1 cellular context compared by ENCODE assay signal in the genomic region with DNA sequence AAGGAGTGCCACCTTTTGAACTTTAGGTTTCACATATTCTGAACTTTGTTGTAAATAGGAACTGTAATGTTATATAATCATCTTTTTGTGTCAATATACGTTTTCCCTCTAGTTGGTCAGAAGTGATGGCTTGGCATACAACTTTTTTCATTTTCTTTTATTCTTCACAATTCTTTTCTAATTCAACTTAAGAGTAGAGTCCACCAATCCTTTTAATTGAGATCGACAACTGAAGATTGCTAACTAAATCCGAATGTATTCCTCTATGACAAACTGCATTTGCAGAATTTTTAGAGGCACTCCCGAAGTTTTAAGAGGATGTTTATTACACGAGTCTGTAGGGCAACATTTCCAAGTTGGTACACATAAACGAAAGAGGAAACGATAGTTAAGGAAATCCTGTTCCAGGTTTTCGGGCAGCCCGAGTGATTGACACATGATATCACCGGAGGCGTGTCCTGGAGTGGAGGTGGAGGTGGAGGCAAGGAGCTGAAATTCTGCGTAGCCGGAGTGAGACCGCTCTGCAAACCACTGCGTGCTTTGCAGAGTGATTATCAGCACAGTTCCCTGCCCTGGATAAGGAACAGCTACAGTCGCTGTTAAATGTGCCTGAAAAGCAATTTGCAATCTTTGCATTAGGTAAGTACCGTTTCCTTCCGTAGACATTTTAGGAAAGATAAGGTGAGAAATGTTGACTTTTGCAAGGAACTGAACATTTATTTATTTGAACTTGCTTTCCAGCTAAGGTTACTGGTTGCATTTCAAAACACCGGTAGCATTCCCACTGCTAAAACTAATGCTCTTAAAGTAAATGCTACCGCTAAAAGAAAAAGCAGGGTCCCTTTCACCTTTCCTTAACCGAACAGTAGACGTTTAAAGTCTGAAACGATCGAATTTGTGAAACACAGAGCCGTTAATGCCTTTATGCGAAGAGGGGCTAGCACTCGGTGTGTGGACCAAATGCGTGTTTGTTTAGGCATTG.
A peak's percentile ranks its signal among the peaks of the same experiment; 100 is the strongest.
TF ChIP-seq lines count a peak whose summit lies in the region.

A gene with protein sequence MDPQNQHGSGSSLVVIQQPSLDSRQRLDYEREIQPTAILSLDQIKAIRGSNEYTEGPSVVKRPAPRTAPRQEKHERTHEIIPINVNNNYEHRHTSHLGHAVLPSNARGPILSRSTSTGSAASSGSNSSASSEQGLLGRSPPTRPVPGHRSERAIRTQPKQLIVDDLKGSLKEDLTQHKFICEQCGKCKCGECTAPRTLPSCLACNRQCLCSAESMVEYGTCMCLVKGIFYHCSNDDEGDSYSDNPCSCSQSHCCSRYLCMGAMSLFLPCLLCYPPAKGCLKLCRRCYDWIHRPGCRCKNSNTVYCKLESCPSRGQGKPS (plus strand): TSS at position 502 of the 982 bp plus-strand sequence. CDS start 4,797 bp downstream, outside the sequence.

TF ChIP-seq in HepG2, 621 proteins besides CTCF, POLR2A, EP300 and RAD21 (continued from another document and continues in another):
- TF ChIP-seq, protein P1, sequence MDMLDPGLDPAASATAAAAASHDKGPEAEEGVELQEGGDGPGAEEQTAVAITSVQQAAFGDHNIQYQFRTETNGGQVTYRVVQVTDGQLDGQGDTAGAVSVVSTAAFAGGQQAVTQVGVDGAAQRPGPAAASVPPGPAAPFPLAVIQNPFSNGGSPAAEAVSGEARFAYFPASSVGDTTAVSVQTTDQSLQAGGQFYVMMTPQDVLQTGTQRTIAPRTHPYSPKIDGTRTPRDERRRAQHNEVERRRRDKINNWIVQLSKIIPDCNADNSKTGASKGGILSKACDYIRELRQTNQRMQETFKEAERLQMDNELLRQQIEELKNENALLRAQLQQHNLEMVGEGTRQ (IDR thresholded peaks at IDR 0.05; ENCODE audit: low read depth, low read length): no peak
- TF ChIP-seq, protein P1 (CRISPR knock-in tag; IDR thresholded peaks at IDR 0.05; ENCODE audit: borderline replicate concordance): no peak; the same call in 1 of the 2 replicates
- no peak for TF ChIP-seq JARID2 (CRISPR knock-in tag; IDR thresholded peaks at IDR 0.05; ENCODE audit: insufficient replicate concordance)
- 0 out of 2 replicates have a peak, but pooled peaks have one; percentile 63 for TF ChIP-seq SALL2 (CRISPR knock-in tag; IDR thresholded peaks at IDR 0.05)
- TF ChIP-seq ZNF670 (CRISPR knock-in tag; IDR thresholded peaks at IDR 0.05; ENCODE audit: borderline replicate concordance): no peak
- TF ChIP-seq TEAD2 (CRISPR knock-in tag; IDR thresholded peaks at IDR 0.05): no peak
- TF ChIP-seq SP2 (CRISPR knock-in tag; IDR thresholded peaks at IDR 0.05): no peak
- no peak for TF ChIP-seq ZNF383 (CRISPR knock-in tag; IDR thresholded peaks at IDR 0.05; ENCODE audit: borderline replicate concordance)
- no peak for TF ChIP-seq CHCHD3 (CRISPR knock-in tag; IDR thresholded peaks at IDR 0.05)
- no peak for TF ChIP-seq ELF4 (CRISPR knock-in tag; IDR thresholded peaks at IDR 0.05; ENCODE audit: borderline replicate concordance)
- TF ChIP-seq AGO1 (IDR thresholded peaks at IDR 0.05; ENCODE audit: low read depth, low read length, poor library complexity, severe bottlenecking): no peak
- TF ChIP-seq ZNF543 (CRISPR knock-in tag; IDR thresholded peaks at IDR 0.05): no peak
- 0 out of 2 replicates have a peak, but pooled peaks have one; percentile 28 for TF ChIP-seq ZNF562 (CRISPR knock-in tag; IDR thresholded peaks at IDR 0.05; ENCODE audit: borderline replicate concordance)
- no peak for TF ChIP-seq ZNF253 (CRISPR knock-in tag; IDR thresholded peaks at IDR 0.05; ENCODE audit: borderline replicate concordance)
- TF ChIP-seq AHR (CRISPR knock-in tag; IDR thresholded peaks at IDR 0.05): no peak
- no peak for TF ChIP-seq ATM (IDR thresholded peaks at IDR 0.05; ENCODE audit: borderline replicate concordance)
- TF ChIP-seq, protein P2, sequence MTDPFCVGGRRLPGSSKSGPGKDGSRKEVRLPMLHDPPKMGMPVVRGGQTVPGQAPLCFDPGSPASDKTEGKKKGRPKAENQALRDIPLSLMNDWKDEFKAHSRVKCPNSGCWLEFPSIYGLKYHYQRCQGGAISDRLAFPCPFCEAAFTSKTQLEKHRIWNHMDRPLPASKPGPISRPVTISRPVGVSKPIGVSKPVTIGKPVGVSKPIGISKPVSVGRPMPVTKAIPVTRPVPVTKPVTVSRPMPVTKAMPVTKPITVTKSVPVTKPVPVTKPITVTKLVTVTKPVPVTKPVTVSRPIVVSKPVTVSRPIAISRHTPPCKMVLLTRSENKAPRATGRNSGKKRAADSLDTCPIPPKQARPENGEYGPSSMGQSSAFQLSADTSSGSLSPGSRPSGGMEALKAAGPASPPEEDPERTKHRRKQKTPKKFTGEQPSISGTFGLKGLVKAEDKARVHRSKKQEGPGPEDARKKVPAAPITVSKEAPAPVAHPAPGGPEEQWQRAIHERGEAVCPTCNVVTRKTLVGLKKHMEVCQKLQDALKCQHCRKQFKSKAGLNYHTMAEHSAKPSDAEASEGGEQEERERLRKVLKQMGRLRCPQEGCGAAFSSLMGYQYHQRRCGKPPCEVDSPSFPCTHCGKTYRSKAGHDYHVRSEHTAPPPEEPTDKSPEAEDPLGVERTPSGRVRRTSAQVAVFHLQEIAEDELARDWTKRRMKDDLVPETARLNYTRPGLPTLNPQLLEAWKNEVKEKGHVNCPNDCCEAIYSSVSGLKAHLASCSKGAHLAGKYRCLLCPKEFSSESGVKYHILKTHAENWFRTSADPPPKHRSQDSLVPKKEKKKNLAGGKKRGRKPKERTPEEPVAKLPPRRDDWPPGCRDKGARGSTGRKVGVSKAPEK (CRISPR knock-in tag; IDR thresholded peaks at IDR 0.05; ENCODE audit: borderline replicate concordance): no peak
- TF ChIP-seq SATB2 (CRISPR knock-in tag; IDR thresholded peaks at IDR 0.05): no peak
- TF ChIP-seq GATA4 (IDR thresholded peaks at IDR 0.05; ENCODE audit: borderline replicate concordance, low read depth): peak; percentile 58; the same call in 1 of the 2 replicates
- TF ChIP-seq NFIC (IDR thresholded peaks at IDR 0.05; ENCODE audit: low read length): peak; percentile 30; the same call in 1 of the 2 replicates
- TF ChIP-seq, protein P3, sequence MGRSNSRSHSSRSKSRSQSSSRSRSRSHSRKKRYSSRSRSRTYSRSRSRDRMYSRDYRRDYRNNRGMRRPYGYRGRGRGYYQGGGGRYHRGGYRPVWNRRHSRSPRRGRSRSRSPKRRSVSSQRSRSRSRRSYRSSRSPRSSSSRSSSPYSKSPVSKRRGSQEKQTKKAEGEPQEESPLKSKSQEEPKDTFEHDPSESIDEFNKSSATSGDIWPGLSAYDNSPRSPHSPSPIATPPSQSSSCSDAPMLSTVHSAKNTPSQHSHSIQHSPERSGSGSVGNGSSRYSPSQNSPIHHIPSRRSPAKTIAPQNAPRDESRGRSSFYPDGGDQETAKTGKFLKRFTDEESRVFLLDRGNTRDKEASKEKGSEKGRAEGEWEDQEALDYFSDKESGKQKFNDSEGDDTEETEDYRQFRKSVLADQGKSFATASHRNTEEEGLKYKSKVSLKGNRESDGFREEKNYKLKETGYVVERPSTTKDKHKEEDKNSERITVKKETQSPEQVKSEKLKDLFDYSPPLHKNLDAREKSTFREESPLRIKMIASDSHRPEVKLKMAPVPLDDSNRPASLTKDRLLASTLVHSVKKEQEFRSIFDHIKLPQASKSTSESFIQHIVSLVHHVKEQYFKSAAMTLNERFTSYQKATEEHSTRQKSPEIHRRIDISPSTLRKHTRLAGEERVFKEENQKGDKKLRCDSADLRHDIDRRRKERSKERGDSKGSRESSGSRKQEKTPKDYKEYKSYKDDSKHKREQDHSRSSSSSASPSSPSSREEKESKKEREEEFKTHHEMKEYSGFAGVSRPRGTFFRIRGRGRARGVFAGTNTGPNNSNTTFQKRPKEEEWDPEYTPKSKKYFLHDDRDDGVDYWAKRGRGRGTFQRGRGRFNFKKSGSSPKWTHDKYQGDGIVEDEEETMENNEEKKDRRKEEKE (IDR thresholded peaks at IDR 0.05): no peak
- TF ChIP-seq TOPORS (CRISPR knock-in tag; IDR thresholded peaks at IDR 0.05): no peak
- TF ChIP-seq POGZ (CRISPR knock-in tag; IDR thresholded peaks at IDR 0.05): peak; percentile 83
- TF ChIP-seq, protein P4, sequence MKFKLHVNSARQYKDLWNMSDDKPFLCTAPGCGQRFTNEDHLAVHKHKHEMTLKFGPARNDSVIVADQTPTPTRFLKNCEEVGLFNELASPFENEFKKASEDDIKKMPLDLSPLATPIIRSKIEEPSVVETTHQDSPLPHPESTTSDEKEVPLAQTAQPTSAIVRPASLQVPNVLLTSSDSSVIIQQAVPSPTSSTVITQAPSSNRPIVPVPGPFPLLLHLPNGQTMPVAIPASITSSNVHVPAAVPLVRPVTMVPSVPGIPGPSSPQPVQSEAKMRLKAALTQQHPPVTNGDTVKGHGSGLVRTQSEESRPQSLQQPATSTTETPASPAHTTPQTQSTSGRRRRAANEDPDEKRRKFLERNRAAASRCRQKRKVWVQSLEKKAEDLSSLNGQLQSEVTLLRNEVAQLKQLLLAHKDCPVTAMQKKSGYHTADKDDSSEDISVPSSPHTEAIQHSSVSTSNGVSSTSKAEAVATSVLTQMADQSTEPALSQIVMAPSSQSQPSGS (CRISPR knock-in tag; IDR thresholded peaks at IDR 0.05): peak; percentile 85
- TF ChIP-seq, protein P5, sequence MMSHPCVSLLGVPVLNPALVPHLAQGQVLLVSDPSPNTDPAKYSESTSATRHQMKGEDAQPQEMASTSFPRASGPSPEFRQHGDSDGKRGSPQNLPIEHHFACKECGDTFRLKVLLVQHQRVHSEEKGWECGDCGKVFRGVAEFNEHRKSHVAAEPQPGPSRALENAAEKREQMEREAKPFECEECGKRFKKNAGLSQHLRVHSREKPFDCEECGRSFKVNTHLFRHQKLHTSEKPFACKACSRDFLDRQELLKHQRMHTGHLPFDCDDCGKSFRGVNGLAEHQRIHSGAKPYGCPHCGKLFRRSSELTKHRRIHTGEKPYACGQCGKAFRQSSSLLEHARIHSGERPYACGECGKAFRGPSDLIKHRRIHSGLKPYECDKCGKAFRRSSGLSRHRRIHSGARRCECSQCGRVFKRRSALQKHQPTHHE (CRISPR knock-in tag; IDR thresholded peaks at IDR 0.05; ENCODE audit: borderline replicate concordance): 0 out of 2 replicates have a peak, but pooled peaks have one; percentile 35
- TF ChIP-seq HNF4A (CRISPR knock-in tag; IDR thresholded peaks at IDR 0.05): peak; percentile 33; the same call in 1 of the 2 replicates
- TF ChIP-seq, protein P6, sequence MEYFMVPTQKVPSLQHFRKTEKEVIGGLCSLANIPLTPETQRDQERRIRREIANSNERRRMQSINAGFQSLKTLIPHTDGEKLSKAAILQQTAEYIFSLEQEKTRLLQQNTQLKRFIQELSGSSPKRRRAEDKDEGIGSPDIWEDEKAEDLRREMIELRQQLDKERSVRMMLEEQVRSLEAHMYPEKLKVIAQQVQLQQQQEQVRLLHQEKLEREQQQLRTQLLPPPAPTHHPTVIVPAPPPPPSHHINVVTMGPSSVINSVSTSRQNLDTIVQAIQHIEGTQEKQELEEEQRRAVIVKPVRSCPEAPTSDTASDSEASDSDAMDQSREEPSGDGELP (IDR thresholded peaks at IDR 0.05; ENCODE audit: borderline replicate concordance, low read depth): no peak
- TF ChIP-seq KLF12 (CRISPR knock-in tag; IDR thresholded peaks at IDR 0.05; ENCODE audit: borderline replicate concordance): peak; percentile 54; the same call in 1 of the 2 replicates
- TF ChIP-seq ZNF432 (CRISPR knock-in tag; IDR thresholded peaks at IDR 0.05; ENCODE audit: borderline replicate concordance): no peak
- peak; percentile 36; the same call in 1 of the 2 replicates for TF ChIP-seq KLF6 (CRISPR knock-in tag; IDR thresholded peaks at IDR 0.05)
- no peak for TF ChIP-seq ZNF577 (CRISPR knock-in tag; IDR thresholded peaks at IDR 0.05; ENCODE audit: borderline replicate concordance, low read depth)
- peak; percentile 54; the same call in 1 of the 2 replicates for TF ChIP-seq ZNF12 (CRISPR knock-in tag; IDR thresholded peaks at IDR 0.05)
- TF ChIP-seq ZNF737 (CRISPR knock-in tag; IDR thresholded peaks at IDR 0.05; ENCODE audit: borderline replicate concordance): no peak
- peak; percentile 36; the same call in 1 of the 3 replicates for TF ChIP-seq MXI1 (IDR thresholded peaks at IDR 0.05; ENCODE audit: borderline replicate concordance, low read depth, low read length)
- TF ChIP-seq ISX (CRISPR knock-in tag; conservative IDR thresholded peaks at IDR 0.05): no peak
- no peak for TF ChIP-seq ZNF441 (CRISPR knock-in tag; IDR thresholded peaks at IDR 0.05; ENCODE audit: borderline replicate concordance)
- no peak for TF ChIP-seq ZNF564 (CRISPR knock-in tag; IDR thresholded peaks at IDR 0.05)
- TF ChIP-seq, protein P7, sequence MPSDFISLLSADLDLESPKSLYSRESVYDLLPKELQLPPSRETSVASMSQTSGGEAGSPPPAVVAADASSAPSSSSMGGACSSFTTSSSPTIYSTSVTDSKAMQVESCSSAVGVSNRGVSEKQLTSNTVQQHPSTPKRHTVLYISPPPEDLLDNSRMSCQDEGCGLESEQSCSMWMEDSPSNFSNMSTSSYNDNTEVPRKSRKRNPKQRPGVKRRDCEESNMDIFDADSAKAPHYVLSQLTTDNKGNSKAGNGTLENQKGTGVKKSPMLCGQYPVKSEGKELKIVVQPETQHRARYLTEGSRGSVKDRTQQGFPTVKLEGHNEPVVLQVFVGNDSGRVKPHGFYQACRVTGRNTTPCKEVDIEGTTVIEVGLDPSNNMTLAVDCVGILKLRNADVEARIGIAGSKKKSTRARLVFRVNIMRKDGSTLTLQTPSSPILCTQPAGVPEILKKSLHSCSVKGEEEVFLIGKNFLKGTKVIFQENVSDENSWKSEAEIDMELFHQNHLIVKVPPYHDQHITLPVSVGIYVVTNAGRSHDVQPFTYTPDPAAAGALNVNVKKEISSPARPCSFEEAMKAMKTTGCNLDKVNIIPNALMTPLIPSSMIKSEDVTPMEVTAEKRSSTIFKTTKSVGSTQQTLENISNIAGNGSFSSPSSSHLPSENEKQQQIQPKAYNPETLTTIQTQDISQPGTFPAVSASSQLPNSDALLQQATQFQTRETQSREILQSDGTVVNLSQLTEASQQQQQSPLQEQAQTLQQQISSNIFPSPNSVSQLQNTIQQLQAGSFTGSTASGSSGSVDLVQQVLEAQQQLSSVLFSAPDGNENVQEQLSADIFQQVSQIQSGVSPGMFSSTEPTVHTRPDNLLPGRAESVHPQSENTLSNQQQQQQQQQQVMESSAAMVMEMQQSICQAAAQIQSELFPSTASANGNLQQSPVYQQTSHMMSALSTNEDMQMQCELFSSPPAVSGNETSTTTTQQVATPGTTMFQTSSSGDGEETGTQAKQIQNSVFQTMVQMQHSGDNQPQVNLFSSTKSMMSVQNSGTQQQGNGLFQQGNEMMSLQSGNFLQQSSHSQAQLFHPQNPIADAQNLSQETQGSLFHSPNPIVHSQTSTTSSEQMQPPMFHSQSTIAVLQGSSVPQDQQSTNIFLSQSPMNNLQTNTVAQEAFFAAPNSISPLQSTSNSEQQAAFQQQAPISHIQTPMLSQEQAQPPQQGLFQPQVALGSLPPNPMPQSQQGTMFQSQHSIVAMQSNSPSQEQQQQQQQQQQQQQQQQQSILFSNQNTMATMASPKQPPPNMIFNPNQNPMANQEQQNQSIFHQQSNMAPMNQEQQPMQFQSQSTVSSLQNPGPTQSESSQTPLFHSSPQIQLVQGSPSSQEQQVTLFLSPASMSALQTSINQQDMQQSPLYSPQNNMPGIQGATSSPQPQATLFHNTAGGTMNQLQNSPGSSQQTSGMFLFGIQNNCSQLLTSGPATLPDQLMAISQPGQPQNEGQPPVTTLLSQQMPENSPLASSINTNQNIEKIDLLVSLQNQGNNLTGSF (CRISPR knock-in tag; IDR thresholded peaks at IDR 0.05): no peak
